8 cellular contexts compared by ENCODE assay signal in genomic region chr17:68613739-68614298, GRCh38. TPM values are rescaled to one million over a fixed set of nuclear protein-coding genes. Genes with fewer than 3 reads are reported as not detected.
A peak's percentile ranks its signal among the peaks of the same experiment; 100 is the strongest.
DNase-seq lines count a peak whose midpoint lies in the region; ATAC-seq and TF ChIP-seq lines count a peak whose summit lies in the region.

No MANE protein-coding gene starts in this region.

- H3K4me1 ChIP-seq in breast epithelium = no peaks in the 10 kb centered on the region
- H3K4me1 ChIP-seq in MM.1S (ENCODE audit: low read length) = peaks cover 11% of the 10 kb centered on the region
- H3K4me1 ChIP-seq in ovary (ENCODE audit: insufficient read depth) = no peaks in the 10 kb centered on the region

- H3K27me3 Mint-ChIP-seq in MCF 10A (ENCODE audit: insufficient read depth, unreplicated experiment) = no peaks in the 10 kb centered on the region

- H3K4me3 ChIP-seq in breast epithelium (no peak overlapping the region), MM.1S (ENCODE audit: low read length) (no peak overlapping the region), ovary (no peak overlapping the region)

- peak overlapping the region; percentile 71 for H2AFZ ChIP-seq in MM.1S (ENCODE audit: low read length)

- no peaks in the 10 kb centered on the region for H3K9me2 ChIP-seq in MM.1S (replicated peaks; ENCODE audit: insufficient read depth, low read length)

- ATAC-seq in GM21825 (IDR thresholded peaks at IDR 0.05; ENCODE audit: unreplicated experiment) = no peak

- no peak overlapping the region for H3K4me2 ChIP-seq in MM.1S (ENCODE audit: low read depth, low read length)

- TF ChIP-seq POLR2A in breast epithelium (IDR thresholded peaks at IDR 0.05) (no peak), ovary (IDR thresholded peaks at IDR 0.05) (no peak)

- in situ Hi-C loops in SK-MEL-5 (cut with HindIII; ENCODE audit: low pct_unique_long_range_greater_than_20kb, low sequenced_read_pairs) = no loop called here

- no peaks in the 10 kb centered on the region for H3K36me3 Mint-ChIP-seq in MCF 10A (ENCODE audit: insufficient read depth, unreplicated experiment)

- no TSS peak for BruUV-seq in MCF 10A (replicated peaks; lab: Mats Ljungman, UMichigan)

- 47 to 53% (median 52%) methylated on average over 5 of the region's 5 CpGs for whole genome bisulfite sequencing in ovary, 3 donors

- H3K4me3 Mint-ChIP-seq in MCF 10A (ENCODE audit: unreplicated experiment) = no peak overlapping the region

- H3K79me2 ChIP-seq in MM.1S (ENCODE audit: low read length) = no peaks in the 10 kb centered on the region

- H3K27ac Mint-ChIP-seq in MCF 10A (ENCODE audit: low read depth, unreplicated experiment) = no peak overlapping the region

- H3K36me3 ChIP-seq in breast epithelium (no peaks in the 10 kb centered on the region), MM.1S (replicated peaks; ENCODE audit: insufficient read depth, low read length) (no peaks in the 10 kb centered on the region), ovary (no peaks in the 10 kb centered on the region)

- POLR2A ChIA-PET in MCF 10A (lab: Yijun Ruan, JAX) = interaction anchor here (1.2 kb wide), 1 partner anchor 26 kb away, joined by 3 read pairs; no protein-coding TSS in a partner anchor

- H3K4me1 Mint-ChIP-seq in MCF 10A (ENCODE audit: insufficient read depth, unreplicated experiment) = no peaks in the 10 kb centered on the region

- CTCF ChIA-PET in MCF 10A (lab: Yijun Ruan, JAX) = interaction anchor here (0.6 to 1.3 kb wide), 4 partner anchors 13 to 39 kb away, joined by 3 to 5 read pairs (median 3); no protein-coding TSS in a partner anchor

- no peaks in the 10 kb centered on the region for H4K20me1 ChIP-seq in MM.1S (ENCODE audit: insufficient read depth, low read length)

- no peak overlapping the region for H3K9ac ChIP-seq in MM.1S (ENCODE audit: low read length)

- intact Hi-C loops in MCF 10A (cut with micrococcal nuclease) = loop anchor here (10.0 kb wide), 1 partner anchor 79 kb away; no protein-coding TSS in a partner anchor
- intact Hi-C loops in breast epithelium (cut with DNase I; ENCODE audit: low total_unique reads) = no loop called here
- intact Hi-C loops in ovary (cut with DNase I) = no loop called here

- no peaks in the 10 kb centered on the region for H3K27me3 ChIP-seq in breast epithelium
- H3K27me3 ChIP-seq in MM.1S (replicated peaks; ENCODE audit: insufficient read depth, low read length) = no peaks in the 10 kb centered on the region
- no peaks in the 10 kb centered on the region for H3K27me3 ChIP-seq in ovary

- H3K27ac ChIP-seq in breast epithelium (no peak overlapping the region), MM.1S (ENCODE audit: low read length) (no peak overlapping the region), ovary (no peak overlapping the region)

- TF ChIP-seq EP300 in ovary (IDR thresholded peaks at IDR 0.05) = no peak

- TF ChIP-seq CTCF in MCF 10A (IDR thresholded peaks at IDR 0.05; ENCODE audit: unreplicated experiment) = peak; percentile 61
- no peak for TF ChIP-seq CTCF in breast epithelium (IDR thresholded peaks at IDR 0.05)
- peak; percentile 86 for TF ChIP-seq CTCF in MM.1S (IDR thresholded peaks at IDR 0.05; ENCODE audit: low read length)
- peak in 2 of 3 donors; percentile 16 to 35 for TF ChIP-seq CTCF in ovary (IDR thresholded peaks at IDR 0.05)

- H3F3A ChIP-seq in MM.1S (ENCODE audit: insufficient read depth, low read length) = no peaks in the 10 kb centered on the region

- DNase-seq in MCF 10A (ENCODE audit: unreplicated experiment) (peak; percentile 77), breast epithelium (ENCODE audit: low spot score in 2 of 2) (no peak), MM.1S (peak; percentile 81), SK-MEL-5 (ENCODE audit: low read depth, low spot score) (peak; percentile 95), fibroblast of peridontal ligament (ENCODE audit: extremely low read depth) (peak; percentile 62), ovary (peak in 1 of 5 donors; percentile 43), LoVo (ENCODE audit: low spot score) (no peak)

- H3K9me3 ChIP-seq in breast epithelium (peaks cover 12 to 20% of the 10 kb centered on the region in 2 donors), MM.1S (replicated peaks; ENCODE audit: insufficient read depth, low read length) (no peaks in the 10 kb centered on the region), ovary (peaks cover 0 to 3% of the 10 kb centered on the region in 2 donors)

- no peaks in the 10 kb centered on the region for H3K9me3 Mint-ChIP-seq in MCF 10A (ENCODE audit: unreplicated experiment)

RNA-seq across cellular contexts. Expression of gene FAM20A, which starts 12.7 kb away (rescaled TPM):
- not detected in 2 replicates for total RNA-seq in MCF 10A (2022)
- total RNA-seq in breast epithelium = 10 to 100 TPM in 2 of 3 donors, 1 to 10 TPM in 1; 6.2 to 28.8 (median 11.3) TPM
- 0.21 TPM in 1 of 2 replicates, not detected in the other for total RNA-seq in SK-MEL-5 (2014; rRNA removed; shearing (Covaris generic))
- polyA plus RNA-seq in SK-MEL-5 (2015; cell fraction: cytosol; rRNA removed) = not detected in 2 replicates
- not detected in 2 replicates for polyA plus RNA-seq in SK-MEL-5 (2015; cell fraction: nucleus; rRNA removed)
- 10 to 100 TPM in 6 of 7 donors, 1 to 10 TPM in 1; 4.9 to 75.8 (median 26.9) TPM for total RNA-seq in ovary
- 10 to 100 TPM; 12.2 to 19.7 TPM for polyA plus RNA-seq in ovary

Comparison
In these comparisons a context has a peak if more than half of its experiments do, and no peak if none do; other contexts are left out.
1. DNase-seq: peak in MCF 10A (single experiment), MM.1S (single experiment), SK-MEL-5 (single experiment) and fibroblast of peridontal ligament (single experiment); none in breast epithelium (0 of 2) and LoVo (single experiment).
2. CTCF ChIP-seq: peak in MCF 10A (single experiment), MM.1S (single experiment) and ovary (2 of 3); none in breast epithelium (0 of 3).